ENCODE assay signal across 6 cellular contexts in genomic region chr14:103521438-103521961, GRCh38. TPM values are rescaled to one million over a fixed set of nuclear protein-coding genes. Genes with fewer than 3 reads are reported as not detected.
A peak's percentile ranks its signal among the peaks of the same experiment; 100 is the strongest.
DNase-seq lines count a peak whose midpoint lies in the region; ATAC-seq and TF ChIP-seq lines count a peak whose summit lies in the region.

No MANE protein-coding gene starts in this region.

- TF ChIP-seq CTCF in CD4-positive, alpha-beta T cell (IDR thresholded peaks at IDR 0.05), result peak; percentile 7
- TF ChIP-seq CTCF in OCI-LY1 (IDR thresholded peaks at IDR 0.05; ENCODE audit: low read length) (no peak), osteocyte (IDR thresholded peaks at IDR 0.05) (no peak)

- ATAC-seq in CD4-positive, alpha-beta T cell (ENCODE audit: poor library complexity), result peak; percentile 23

- peak overlapping the region; percentile 63 for H3K4me2 ChIP-seq in OCI-LY1 (ENCODE audit: low read length)

- no peaks in the 10 kb centered on the region for H3K36me3 Mint-ChIP-seq in CD4-positive, alpha-beta T cell (ENCODE audit: low read depth)
- H3K36me3 Mint-ChIP-seq in immature natural killer cell, result no peaks in the 10 kb centered on the region
- H3K36me3 Mint-ChIP-seq in osteocyte (ENCODE audit: unreplicated experiment), result no peaks in the 10 kb centered on the region

- no peak overlapping the region for H2AFZ ChIP-seq in OCI-LY1 (ENCODE audit: low read length)

- intact Hi-C loops in CD4-positive, alpha-beta T cell (cut with DNase I, micrococcal nuclease), result no loop called here

- H4K20me1 ChIP-seq in OCI-LY1 (ENCODE audit: insufficient read depth, low read length), result no peaks in the 10 kb centered on the region

- H3K4me3 Mint-ChIP-seq in CD4-positive, alpha-beta T cell, result no peak overlapping the region
- peak overlapping the region in 4 of 5 donors; percentile 58 to 73 (median 62) for H3K4me3 Mint-ChIP-seq in immature natural killer cell
- no peak overlapping the region for H3K4me3 Mint-ChIP-seq in osteocyte (ENCODE audit: unreplicated experiment)

- H3K36me3 ChIP-seq in OCI-LY1 (ENCODE audit: insufficient read depth, low read length), result no peaks in the 10 kb centered on the region

- H3K9ac ChIP-seq in OCI-LY1 (ENCODE audit: low read length), result peak overlapping the region; percentile 8; the same call in 1 of the 2 replicates

- POLR2A ChIA-PET in CD4-positive, alpha-beta T cell (lab: Charles Lee), result interaction anchor here (1.1 kb wide), 3 partner anchors 9 to 21 kb away, joined by 3 to 4 read pairs (median 3); no protein-coding TSS in a partner anchor

- CTCF ChIA-PET in CD4-positive, alpha-beta T cell (lab: Charles Lee), result interaction anchor here (1.2 to 1.8 kb wide), 5 partner anchors 15 to 130 kb away, joined by 3 to 7 read pairs (median 3); no protein-coding TSS in a partner anchor

- peaks cover 19% of the 10 kb centered on the region for H3K27me3 ChIP-seq in CD4-positive, alpha-beta T cell (ENCODE audit: control insufficient read depth, insufficient read depth, low read length)
- no peaks in the 10 kb centered on the region for H3K27me3 ChIP-seq in OCI-LY1 (ENCODE audit: insufficient read depth, low read length)

- no peaks in the 10 kb centered on the region for H3K9me2 ChIP-seq in OCI-LY1 (ENCODE audit: low read depth, low read length)

- peak overlapping the region; percentile 55 for H3K4me3 ChIP-seq in OCI-LY1 (ENCODE audit: low read depth, low read length, poor library complexity, severe bottlenecking)

- no peaks in the 10 kb centered on the region for H3K79me2 ChIP-seq in OCI-LY1 (ENCODE audit: insufficient read depth, low read length)

- peaks cover 23% of the 10 kb centered on the region for H3K27me3 Mint-ChIP-seq in CD4-positive, alpha-beta T cell
- H3K27me3 Mint-ChIP-seq in immature natural killer cell (ENCODE audit: low read depth in 3 of 3) (peaks cover 2 to 6% (median 5%) of the 10 kb centered on the region in 3 donors), osteocyte (ENCODE audit: unreplicated experiment) (peaks cover 4% of the 10 kb centered on the region)

- no peak overlapping the region for H3K27ac Mint-ChIP-seq in CD4-positive, alpha-beta T cell
- H3K27ac Mint-ChIP-seq in immature natural killer cell (no peak overlapping the region), osteocyte (ENCODE audit: unreplicated experiment) (no peak overlapping the region)

- H3K4me1 ChIP-seq in OCI-LY1 (ENCODE audit: insufficient read depth, low read length, severe bottlenecking), result peaks cover 21% of the 10 kb centered on the region

- no peak for DNase-seq in CD4-positive, alpha-beta T cell
- DNase-seq in immature natural killer cell, result peak in 2 of 3 donors; percentile 28 to 34
- no peak for DNase-seq in osteocyte (ENCODE audit: extremely low spot score, unreplicated experiment)
- no peak for DNase-seq in SK-N-DZ (ENCODE audit: low spot score)
- DNase-seq in GM03348 (ENCODE audit: low spot score), result no peak

- no peaks in the 10 kb centered on the region for H3K9me3 Mint-ChIP-seq in CD4-positive, alpha-beta T cell
- H3K9me3 Mint-ChIP-seq in immature natural killer cell (no peaks in the 10 kb centered on the region), osteocyte (ENCODE audit: unreplicated experiment) (no peaks in the 10 kb centered on the region)

- peaks cover 10% of the 10 kb centered on the region for H3K4me1 Mint-ChIP-seq in CD4-positive, alpha-beta T cell (ENCODE audit: low read depth)
- H3K4me1 Mint-ChIP-seq in immature natural killer cell (peaks cover 4 to 7% of the 10 kb centered on the region in 2 donors), osteocyte (ENCODE audit: unreplicated experiment) (peaks cover 25% of the 10 kb centered on the region)

- no peaks in the 10 kb centered on the region for H3K9me3 ChIP-seq in CD4-positive, alpha-beta T cell (ENCODE audit: control insufficient read depth, low read length)
- H3K9me3 ChIP-seq in OCI-LY1 (ENCODE audit: low read length), result no peaks in the 10 kb centered on the region

- no peak overlapping the region for H3K27ac ChIP-seq in CD4-positive, alpha-beta T cell (ENCODE audit: low read depth, low read length)
- no peak overlapping the region for H3K27ac ChIP-seq in OCI-LY1 (ENCODE audit: low read depth, low read length, poor library complexity, severe bottlenecking)

- H3F3A ChIP-seq in OCI-LY1 (ENCODE audit: insufficient read depth, low read length), result no peaks in the 10 kb centered on the region

RNA-seq across cellular contexts. Expression of gene CKB, which starts 1.1 kb away (rescaled TPM):
- total RNA-seq in CD4-positive, alpha-beta T cell, result 1 to 10 TPM; 5.8 to 6.6 TPM
- 1 to 10 TPM in 2 of 3 donors, under 1 TPM in 1; 0.34 to 1.6 (median 1.1) TPM for polyA plus RNA-seq in immature natural killer cell
- total RNA-seq in osteocyte, result 25.4 and 31.4 TPM in 2 replicates
- 292 and 306 TPM in 2 replicates for polyA plus RNA-seq in SK-N-DZ (2014; cell fraction: cytosol; rRNA removed)
- polyA plus RNA-seq in SK-N-DZ (2014; cell fraction: nucleus; rRNA removed), result 803 and 868 TPM in 2 replicates

RNA-seq across cellular contexts. Expression of gene TRMT61A, which starts 7.5 kb away (rescaled TPM):
- total RNA-seq in CD4-positive, alpha-beta T cell, result 1 to 10 TPM; 9.2 to 9.8 TPM
- polyA plus RNA-seq in immature natural killer cell, result 1 to 10 TPM; 1.4 to 7.7 (median 5.0) TPM
- total RNA-seq in osteocyte, result 10.9 and 11.5 TPM in 2 replicates
- polyA plus RNA-seq in SK-N-DZ (2014; cell fraction: cytosol; rRNA removed), result 11.0 and 13.1 TPM in 2 replicates
- polyA plus RNA-seq in SK-N-DZ (2014; cell fraction: nucleus; rRNA removed), result 10.7 and 13.8 TPM in 2 replicates

RNA-seq across cellular contexts. Expression of gene BAG5, which starts 41.0 kb away (rescaled TPM):
- 10 to 100 TPM; 39.4 to 40.3 TPM for total RNA-seq in CD4-positive, alpha-beta T cell
- 10 to 100 TPM; 23.5 to 58.7 (median 36.5) TPM for polyA plus RNA-seq in immature natural killer cell
- 21.9 and 22.4 TPM in 2 replicates for total RNA-seq in osteocyte
- polyA plus RNA-seq in SK-N-DZ (2014; cell fraction: cytosol; rRNA removed), result 10.6 and 12.5 TPM in 2 replicates
- polyA plus RNA-seq in SK-N-DZ (2014; cell fraction: nucleus; rRNA removed), result 6.9 and 7.6 TPM in 2 replicates

RNA-seq across cellular contexts. Expression of gene COA8, which starts 41.3 kb away (rescaled TPM):
- 10 to 100 TPM in 1 of 2 experiments, 1 to 10 TPM in 1; 9.1 to 10.7 TPM for total RNA-seq in CD4-positive, alpha-beta T cell
- polyA plus RNA-seq in immature natural killer cell, result 10 to 100 TPM; 60.6 to 87.5 (median 64.5) TPM
- 41.0 and 42.0 TPM in 2 replicates for total RNA-seq in osteocyte
- polyA plus RNA-seq in SK-N-DZ (2014; cell fraction: cytosol; rRNA removed), result 12.2 and 20.0 TPM in 2 replicates
- 3.6 and 11.8 TPM in 2 replicates for polyA plus RNA-seq in SK-N-DZ (2014; cell fraction: nucleus; rRNA removed)

Comparison
In these comparisons a context has a peak if more than half of its experiments do, and no peak if none do; other contexts are left out.
1. DNase-seq: peak in immature natural killer cell (2 of 3); none in CD4-positive, alpha-beta T cell (0 of 10), osteocyte (single experiment), SK-N-DZ (single experiment) and GM03348 (single experiment).
2. H3K4me3 Mint-ChIP-seq: peak in immature natural killer cell (4 of 5); none in CD4-positive, alpha-beta T cell (single experiment) and osteocyte (single experiment).